In the genomic region with DNA sequence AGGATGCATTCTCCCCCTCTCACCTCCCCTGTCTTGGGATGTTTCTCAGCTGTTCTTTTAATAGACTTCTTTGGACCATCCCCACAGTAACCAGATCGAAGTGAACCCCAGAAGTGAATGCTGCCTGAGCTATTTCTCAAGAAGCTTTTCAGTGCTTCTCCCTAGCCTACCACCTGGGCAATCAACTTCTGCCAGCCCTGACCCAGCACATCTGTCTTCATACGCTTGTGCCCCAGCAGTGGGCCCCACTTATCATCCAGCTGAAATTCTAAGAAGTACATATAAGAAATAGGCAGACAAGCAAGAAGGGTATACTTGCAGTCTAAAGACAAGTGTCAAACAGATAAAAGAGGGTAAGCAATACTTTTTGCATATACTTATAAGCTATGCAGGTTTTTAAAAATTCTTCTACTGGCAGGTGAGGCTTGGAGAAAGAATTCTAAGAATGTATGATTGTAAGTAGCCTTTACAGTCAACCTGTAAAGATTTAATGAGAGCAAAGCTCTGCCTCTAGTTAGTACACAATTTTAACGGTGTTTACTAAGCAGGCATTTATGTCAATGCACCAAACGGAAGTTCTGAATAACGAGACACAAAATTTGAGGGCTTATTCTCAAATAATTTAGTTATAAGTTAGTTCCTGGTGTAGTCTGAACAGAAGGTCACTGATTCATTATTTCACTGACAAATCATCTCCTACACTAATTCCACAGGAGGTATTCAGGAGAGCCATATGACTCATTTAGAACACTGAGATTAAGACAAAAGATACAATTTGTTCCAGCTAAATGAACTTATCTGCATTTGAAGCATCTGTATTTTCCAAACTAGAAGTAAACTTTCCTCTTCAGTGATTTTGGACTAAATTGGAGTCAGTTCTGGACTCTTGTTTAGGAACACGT, we compare ENCODE assay signal across 16 cellular contexts.
DNase-seq lines count a peak whose midpoint lies in the region; ATAC-seq, FAIRE-seq and TF ChIP-seq lines count a peak whose summit lies in the region.
"Had no signal": no experiment of that assay in that cellular context is flagged by ENCODE, and none has a peak within 500 bp of the region (broad histone marks: within the 10 kb centered on the region; RNA-seq: fewer than 3 reads in every experiment).

No MANE protein-coding gene starts in this region.

- H3K27ac ChIP-seq in endothelial cell of umbilical vein (ENCODE audit: insufficient read depth, low read depth, low read length): no peak overlapping the region

- H3K4me3 Mint-ChIP-seq in natural killer cell: no peak overlapping the region
- H3K4me3 Mint-ChIP-seq: type B pancreatic cell had no signal

- no peak for ATAC-seq in natural killer cell
- ATAC-seq in HG03432 (IDR thresholded peaks at IDR 0.05; ENCODE audit: unreplicated experiment): no peak

- intact Hi-C loops in endothelial cell of umbilical vein (cut with micrococcal nuclease): no loop called here
- intact Hi-C loops in natural killer cell (cut with micrococcal nuclease): no loop called here

- peaks cover 4% of the 10 kb centered on the region for H3K4me1 ChIP-seq in endothelial cell of umbilical vein (ENCODE audit: control insufficient read depth, extremely low read depth, insufficient read depth, low read length)

- no TSS peak for BruUV-seq in endothelial cell of umbilical vein (replicated peaks; lab: Mats Ljungman, UMichigan)

- H3K9me3 ChIP-seq in endothelial cell of umbilical vein (replicated peaks; ENCODE audit: control insufficient read depth, insufficient read depth, low read length): no peaks in the 10 kb centered on the region
- H3K9me3 ChIP-seq: ovary had no signal

- no peaks in the 10 kb centered on the region for H3K27me3 ChIP-seq in BJ (ENCODE audit: control insufficient read depth, insufficient read depth, low read length)
- no peaks in the 10 kb centered on the region for H3K27me3 ChIP-seq in endothelial cell of umbilical vein (ENCODE audit: control insufficient read depth in 2 of 2, insufficient read depth in 2 of 2, low read length in 2 of 2)
- H3K27me3 ChIP-seq: ovary had no signal

- no peak for TF ChIP-seq POLR2A in endothelial cell of umbilical vein (IDR thresholded peaks at IDR 0.05; ENCODE audit: low read depth, low read length)

- H3K27ac Mint-ChIP-seq in natural killer cell: no peak overlapping the region
- H3K27ac Mint-ChIP-seq: type B pancreatic cell had no signal

- H3K27me3 Mint-ChIP-seq in natural killer cell (ENCODE audit: low read depth in 2 of 2): peaks cover 2 to 3% of the 10 kb centered on the region in 2 donors
- H3K27me3 Mint-ChIP-seq: type B pancreatic cell had no signal

- H3K9me3 Mint-ChIP-seq in natural killer cell: no peaks in the 10 kb centered on the region

- DNase-seq in BJ (ENCODE audit: low read depth) (peak; percentile 19), NCI-H69 (lab: John Stamatoyannopoulos, UW) (peak; percentile 9), endothelial cell of umbilical vein (ENCODE audit: low read depth, low spot score) (peak; percentile 3), kidney tubule cell (ENCODE audit: low spot score) (peak; percentile 79), cerebellar nuclear complex (lab: John Stamatoyannopoulos, UW) (no peak), natural killer cell (no peak)
- no peak for DNase-seq in stimulated activated naive CD4-positive, alpha-beta T cell (lab: John Stamatoyannopoulos, UW)
- DNase-seq: activated CD4-positive, alpha-beta T cell treated with anti-CD3 and anti-CD28 coated beads, Interleukin-2, amount 50 U/mL, for 4 hours; anterior cingulate cortex; DMS53; midbrain; NCI-H1436; NCI-H510A had no signal

- no peaks in the 10 kb centered on the region for H4K20me1 ChIP-seq in endothelial cell of umbilical vein (replicated peaks; ENCODE audit: control insufficient read depth, extremely low read depth, insufficient read depth, low read length)

- dilution Hi-C loops in endothelial cell of umbilical vein (cut with MboI; ENCODE audit: extremely low pct_ligation_motif_present, low sequenced_read_pairs): no loop called here

- H3K36me3 Mint-ChIP-seq in natural killer cell: no peaks in the 10 kb centered on the region
- H3K36me3 Mint-ChIP-seq: type B pancreatic cell had no signal

- CTCF ChIA-PET in BJ (lab: Yijun Ruan, JAX) (interaction anchor here (1.1 to 1.3 kb wide), 2 partner anchors 9 to 18 kb away, joined by 3 to 7 read pairs; no protein-coding TSS in a partner anchor), endothelial cell of umbilical vein (lab: Charles Lee) (interaction anchor here (0.6 to 1.8 kb wide), 3 partner anchors 9 to 65 kb away, joined by 4 to 8 read pairs (median 5); no protein-coding TSS in a partner anchor)

- H3K4me3 ChIP-seq in BJ (ENCODE audit: low read depth, low read length): no peak overlapping the region
- H3K4me3 ChIP-seq in endothelial cell of umbilical vein (replicated peaks in 1 of 3; ENCODE audit: insufficient read depth in 1 of 3, low read depth in 1 of 3, low read length in 3 of 3): no peak overlapping the region
- H3K4me3 ChIP-seq: ovary had no signal

- H3K79me2 ChIP-seq in endothelial cell of umbilical vein (ENCODE audit: control insufficient read depth, insufficient read depth, low read length): no peaks in the 10 kb centered on the region

- H2AFZ ChIP-seq in endothelial cell of umbilical vein (ENCODE audit: low read depth, low read length): no peak overlapping the region

- H3K9me1 ChIP-seq in endothelial cell of umbilical vein (replicated peaks; ENCODE audit: control insufficient read depth, extremely low read depth, insufficient read depth, low read length): no peaks in the 10 kb centered on the region

- H3K4me1 Mint-ChIP-seq in natural killer cell: peaks cover 0 to 4% of the 10 kb centered on the region in 2 donors

- no peak overlapping the region for H3K4me2 ChIP-seq in endothelial cell of umbilical vein (ENCODE audit: insufficient read depth, low read length)

- no peak for TF ChIP-seq CTCF in BJ (IDR thresholded peaks at IDR 0.05; ENCODE audit: insufficient read depth, low read depth, low read length)
- TF ChIP-seq CTCF in endothelial cell of umbilical vein (IDR thresholded peaks at IDR 0.05; ENCODE audit: extremely low read depth in 1 of 2, insufficient read depth in 1 of 2, low read depth in 1 of 2, low read length in 2 of 2): no peak
- TF ChIP-seq CTCF in natural killer cell (IDR thresholded peaks at IDR 0.05): no peak

- H3K36me3 ChIP-seq in BJ (ENCODE audit: control insufficient read depth, insufficient read depth, low read length) (no peaks in the 10 kb centered on the region), endothelial cell of umbilical vein (ENCODE audit: control insufficient read depth in 2 of 2, extremely low read depth in 1 of 2, insufficient read depth in 2 of 2, low read length in 2 of 2) (no peaks in the 10 kb centered on the region)
- H3K36me3 ChIP-seq: ovary had no signal

- POLR2A ChIA-PET in BJ (lab: Charles Lee): interaction anchor here (0.5 kb wide), 1 partner anchor 232 kb away, joined by 4 read pairs; no protein-coding TSS in a partner anchor
- POLR2A ChIA-PET in endothelial cell of umbilical vein (lab: Charles Lee): no interaction called here

- H3K9ac ChIP-seq in endothelial cell of umbilical vein (replicated peaks; ENCODE audit: extremely low read depth, insufficient read depth, low read length): no peak overlapping the region

- FAIRE-seq in endothelial cell of umbilical vein (lab: Jason Lieb, UNC): no peak

TF ChIP-seq in endothelial cell of umbilical vein, 7 proteins besides CTCF, POLR2A, EP300 and RAD21:
- TF ChIP-seq GATA2 (IDR thresholded peaks at IDR 0.05; ENCODE audit: insufficient read depth, insufficient read length, low read depth, low read length) (no peak), FOS (IDR thresholded peaks at IDR 0.05; ENCODE audit: borderline replicate concordance, insufficient read depth, low read length) (peak; percentile 16), MYC (IDR thresholded peaks at IDR 0.05; ENCODE audit: low read depth, low read length) (no peak), EZH2 (IDR thresholded peaks at IDR 0.05; ENCODE audit: borderline replicate concordance, low read depth, low read length, severe bottlenecking) (no peak)
- TF ChIP-seq, protein P1, sequence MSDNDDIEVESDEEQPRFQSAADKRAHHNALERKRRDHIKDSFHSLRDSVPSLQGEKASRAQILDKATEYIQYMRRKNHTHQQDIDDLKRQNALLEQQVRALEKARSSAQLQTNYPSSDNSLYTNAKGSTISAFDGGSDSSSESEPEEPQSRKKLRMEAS (IDR thresholded peaks at IDR 0.05; ENCODE audit: insufficient read depth, insufficient read length): no peak

Comparison
In these comparisons a context has a peak if more than half of its experiments do, and no peak if none do; other contexts are left out.
1. DNase-seq: peak in BJ (single experiment), NCI-H69 (single experiment), endothelial cell of umbilical vein (single experiment) and kidney tubule cell (single experiment); none in stimulated activated naive CD4-positive, alpha-beta T cell (0 of 6), cerebellar nuclear complex (0 of 2) and natural killer cell (single experiment).